9 cellular contexts compared by ENCODE assay signal in genomic region chr16:87363771-87364476, GRCh38. TPM values are rescaled to one million over a fixed set of nuclear protein-coding genes. Genes with fewer than 3 reads are reported as not detected.
DNase-seq lines count a peak whose midpoint lies in the region; ATAC-seq and TF ChIP-seq lines count a peak whose summit lies in the region.
"Had no signal": no experiment of that assay in that cellular context is flagged by ENCODE, and none has a peak within 500 bp of the region (broad histone marks: within the 10 kb centered on the region; RNA-seq: fewer than 3 reads in every experiment).

No MANE protein-coding gene starts in this region.

- no peak for TF ChIP-seq EP300 in upper lobe of left lung (IDR thresholded peaks at IDR 0.05)

- TF ChIP-seq POLR2A in upper lobe of left lung (IDR thresholded peaks at IDR 0.05), result no peak

- H3K36me3 Mint-ChIP-seq in activated CD4-positive, alpha-beta memory T cell treated with anti-CD3 and anti-CD28 coated beads, Interleukin-2, amount 10 ng/mL, durations not matched to agents 7 days and 5 days (ENCODE audit: low read depth), result peaks cover 9% of the 10 kb centered on the region
- peaks cover 18% of the 10 kb centered on the region for H3K36me3 Mint-ChIP-seq in activated CD4-positive, alpha-beta memory T cell treated with anti-CD3 and anti-CD28 coated beads for 36 hours

- no peaks in the 10 kb centered on the region for H3K9me3 ChIP-seq in lower lobe of right lung
- no peaks in the 10 kb centered on the region for H3K9me3 ChIP-seq in upper lobe of left lung

- H3K27ac Mint-ChIP-seq in activated CD4-positive, alpha-beta memory T cell treated with anti-CD3 and anti-CD28 coated beads, Interleukin-2, amount 10 ng/mL, durations not matched to agents 7 days and 5 days, result peak overlapping the region; percentile 66
- no peak overlapping the region for H3K27ac Mint-ChIP-seq in activated CD4-positive, alpha-beta memory T cell treated with anti-CD3 and anti-CD28 coated beads for 36 hours

- POLR2A ChIA-PET in activated CD4-positive, alpha-beta memory T cell treated with anti-CD3 and anti-CD28 coated beads, Interleukin-2, amount 10 ng/mL, durations not matched to agents 7 days and 5 days (lab: Charles Lee), result interaction anchor here (1.1 kb wide), 2 partner anchors 20 to 46 kb away, joined by 3 read pairs; partner anchors contain the start of gene FBXO31
- POLR2A ChIA-PET in activated CD4-positive, alpha-beta memory T cell treated with anti-CD3 and anti-CD28 coated beads for 36 hours (lab: Charles Lee), result no interaction called here

- intact Hi-C loops in activated CD4-positive, alpha-beta memory T cell treated with anti-CD3 and anti-CD28 coated beads for 36 hours (cut with micrococcal nuclease), result no loop called here
- intact Hi-C loops in lower lobe of right lung (cut with DNase I), result no loop called here

- no peaks in the 10 kb centered on the region for H3K27me3 Mint-ChIP-seq in activated CD4-positive, alpha-beta memory T cell treated with anti-CD3 and anti-CD28 coated beads, Interleukin-2, amount 10 ng/mL, durations not matched to agents 7 days and 5 days
- H3K27me3 Mint-ChIP-seq in activated CD4-positive, alpha-beta memory T cell treated with anti-CD3 and anti-CD28 coated beads for 36 hours, result no peaks in the 10 kb centered on the region

- H3K9me3 Mint-ChIP-seq in activated CD4-positive, alpha-beta memory T cell treated with anti-CD3 and anti-CD28 coated beads, Interleukin-2, amount 10 ng/mL, durations not matched to agents 7 days and 5 days, result no peaks in the 10 kb centered on the region
- H3K9me3 Mint-ChIP-seq in activated CD4-positive, alpha-beta memory T cell treated with anti-CD3 and anti-CD28 coated beads for 36 hours, result no peaks in the 10 kb centered on the region

- H3K4me3 Mint-ChIP-seq in activated CD4-positive, alpha-beta memory T cell treated with anti-CD3 and anti-CD28 coated beads, Interleukin-2, amount 10 ng/mL, durations not matched to agents 7 days and 5 days, result peak overlapping the region; percentile 35
- no peak overlapping the region for H3K4me3 Mint-ChIP-seq in activated CD4-positive, alpha-beta memory T cell treated with anti-CD3 and anti-CD28 coated beads for 36 hours

- DNase-seq in activated CD4-positive, alpha-beta memory T cell treated with anti-CD3 and anti-CD28 coated beads, Interleukin-2, amount 10 ng/mL, durations not matched to agents 7 days and 5 days, result no peak
- no peak for DNase-seq in activated CD4-positive, alpha-beta memory T cell treated with anti-CD3 and anti-CD28 coated beads for 36 hours
- DNase-seq in cerebellum (ENCODE audit: low spot score), result peak; percentile 87
- no peak for DNase-seq in lower lobe of right lung
- peak in 1 of 2 donors; percentile 78 for DNase-seq in upper lobe of left lung
- no peak for DNase-seq in GOT3 (lab: John Stamatoyannopoulos, UW)
- no peak for DNase-seq in NCI-H748 treated with DMSO at 0.1 percent for 48 hours (lab: John Stamatoyannopoulos, UW)
- DNase-seq: NCI-H345 had no signal

- peaks cover 25% of the 10 kb centered on the region for H3K4me1 Mint-ChIP-seq in activated CD4-positive, alpha-beta memory T cell treated with anti-CD3 and anti-CD28 coated beads, Interleukin-2, amount 10 ng/mL, durations not matched to agents 7 days and 5 days
- peaks cover 36% of the 10 kb centered on the region for H3K4me1 Mint-ChIP-seq in activated CD4-positive, alpha-beta memory T cell treated with anti-CD3 and anti-CD28 coated beads for 36 hours (ENCODE audit: low read depth)

- no peaks in the 10 kb centered on the region for H3K27me3 ChIP-seq in lower lobe of right lung (ENCODE audit: low read depth)
- H3K27me3 ChIP-seq in upper lobe of left lung, result no peaks in the 10 kb centered on the region

- CTCF ChIA-PET in activated CD4-positive, alpha-beta memory T cell treated with anti-CD3 and anti-CD28 coated beads, Interleukin-2, amount 10 ng/mL, durations not matched to agents 7 days and 5 days (lab: Charles Lee), result no interaction called here
- CTCF ChIA-PET in activated CD4-positive, alpha-beta memory T cell treated with anti-CD3 and anti-CD28 coated beads for 36 hours (lab: Charles Lee), result interaction anchor here (1.4 kb wide), 1 partner anchor 39 kb away, joined by 6 read pairs; no protein-coding TSS in a partner anchor

- TF ChIP-seq CTCF in lower lobe of right lung (IDR thresholded peaks at IDR 0.05) (no peak), upper lobe of left lung (IDR thresholded peaks at IDR 0.05) (no peak)

- H3K4me1 ChIP-seq in lower lobe of right lung (peaks cover 39% of the 10 kb centered on the region), upper lobe of left lung (peaks cover 17 to 32% (median 23%) of the 10 kb centered on the region in 4 donors)

- H3K36me3 ChIP-seq in lower lobe of right lung (peaks cover 27% of the 10 kb centered on the region), upper lobe of left lung (peaks cover 0 to 25% (median 15%) of the 10 kb centered on the region in 4 donors)

- no peak overlapping the region for H3K4me3 ChIP-seq in lower lobe of right lung
- H3K4me3 ChIP-seq in upper lobe of left lung, result no peak overlapping the region

- ATAC-seq in lower lobe of right lung (peak in 1 of 2 donors; percentile 18), upper lobe of left lung (ENCODE audit: low FRiP score in 2 of 2) (peak in 1 of 2 donors; percentile 27), HG02610 (IDR thresholded peaks at IDR 0.05; ENCODE audit: unreplicated experiment) (no peak)

- peak overlapping the region; percentile 61 for H3K27ac ChIP-seq in lower lobe of right lung
- peak overlapping the region in 3 of 4 donors; percentile 34 to 75 (median 63) for H3K27ac ChIP-seq in upper lobe of left lung

- WGBS in upper lobe of left lung, 2 donors, result 30 to 72% methylated on average over 10 to 20 of the region's 20 CpGs

RNA-seq across cellular contexts. Expression of gene FBXO31, which starts 19.7 kb away (rescaled TPM):
- 10 to 100 TPM; 28.8 to 29.0 TPM for total RNA-seq in activated CD4-positive, alpha-beta memory T cell treated with anti-CD3 and anti-CD28 coated beads, Interleukin-2, amount 10 ng/mL, durations not matched to agents 7 days and 5 days
- 10 to 100 TPM; 29.7 to 33.8 TPM for total RNA-seq in activated CD4-positive, alpha-beta memory T cell treated with anti-CD3 and anti-CD28 coated beads for 36 hours
- total RNA-seq in cerebellum (28.9 TPM), lower lobe of right lung (26.2 TPM), upper lobe of left lung (100 to 1,000 TPM in 1 of 6 donors, 10 to 100 TPM in 5; 15.9 to 103 (median 31.4) TPM)

RNA-seq across cellular contexts. Expression of gene MAP1LC3B, which starts 28.2 kb away (rescaled TPM):
- total RNA-seq in activated CD4-positive, alpha-beta memory T cell treated with anti-CD3 and anti-CD28 coated beads, Interleukin-2, amount 10 ng/mL, durations not matched to agents 7 days and 5 days, result 10 to 100 TPM; 77.1 to 78.2 TPM
- total RNA-seq in activated CD4-positive, alpha-beta memory T cell treated with anti-CD3 and anti-CD28 coated beads for 36 hours, result 10 to 100 TPM; 69.3 to 72.5 TPM
- total RNA-seq in cerebellum (36.3 TPM), lower lobe of right lung (64.5 TPM), upper lobe of left lung (10 to 100 TPM; 32.5 to 64.2 (median 54.2) TPM)

RNA-seq across cellular contexts. Expression of gene C16orf95, which starts 46.7 kb away (rescaled TPM):
- total RNA-seq in activated CD4-positive, alpha-beta memory T cell treated with anti-CD3 and anti-CD28 coated beads, Interleukin-2, amount 10 ng/mL, durations not matched to agents 7 days and 5 days, result 1 to 10 TPM; 8.6 to 9.6 TPM
- total RNA-seq in activated CD4-positive, alpha-beta memory T cell treated with anti-CD3 and anti-CD28 coated beads for 36 hours, result 10 to 100 TPM; 10.9 to 15.0 TPM
- total RNA-seq in cerebellum, result 4.4 TPM
- total RNA-seq in lower lobe of right lung, result 3.0 TPM
- total RNA-seq in upper lobe of left lung, result 1 to 10 TPM; 1.8 to 9.4 (median 3.4) TPM
